In the genomic region with DNA sequence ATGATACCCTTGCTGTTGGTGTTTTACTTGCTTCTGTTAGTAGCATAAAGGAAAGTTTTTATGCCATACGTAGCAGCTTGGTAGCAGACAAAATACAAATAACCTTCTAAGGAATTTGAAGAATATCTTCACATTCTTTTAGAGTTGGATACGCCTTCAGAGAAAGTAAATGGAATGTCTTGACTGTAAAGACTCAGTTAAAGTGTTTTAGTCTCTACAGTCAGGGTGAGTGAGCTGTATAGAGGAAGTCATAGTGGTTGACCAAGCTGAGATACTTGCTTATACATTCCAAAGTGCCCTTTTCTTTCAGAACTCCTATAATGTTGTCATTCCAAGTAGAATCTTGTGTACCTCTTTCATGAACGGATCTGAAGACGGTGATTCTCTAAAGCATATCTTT, we compare ENCODE assay signal across 24 cellular contexts. TPM values are rescaled to one million over a fixed set of nuclear protein-coding genes. Genes with fewer than 3 reads are reported as not detected.
DNase-seq lines count a peak whose midpoint lies in the region; ATAC-seq and TF ChIP-seq lines count a peak whose summit lies in the region.
"Had no signal": no experiment of that assay in that cellular context is flagged by ENCODE, and none has a peak within 500 bp of the region (broad histone marks: within the 10 kb centered on the region; RNA-seq: fewer than 3 reads in every experiment).

No MANE protein-coding gene starts in this region.

- no peak overlapping the region for H3K4me2 ChIP-seq in mesenchymal stem cell (ENCODE audit: low read length, poor library complexity, severe bottlenecking)

- no peak overlapping the region for H2BK5ac ChIP-seq in mesenchymal stem cell (ENCODE audit: low read depth, low read length, poor library complexity, severe bottlenecking)

- no peak overlapping the region for H2BK12ac ChIP-seq in mesenchymal stem cell (ENCODE audit: low read length in 2 of 2)

- H3K14ac ChIP-seq in mesenchymal stem cell (ENCODE audit: low read length in 2 of 2), result no peak overlapping the region

- no peak overlapping the region for H3K9ac ChIP-seq in mesenchymal stem cell (ENCODE audit: low read length)

- H3K27me3 Mint-ChIP-seq in activated T-cell treated with anti-CD3 and anti-CD28 coated beads, Interleukin-2, amount 50 U/mL, for 72 hours (ENCODE audit: low read depth), result no peaks in the 10 kb centered on the region
- H3K27me3 Mint-ChIP-seq: activated naive CD4-positive, alpha-beta T cell treated with anti-CD3 and anti-CD28 coated beads, Interleukin-2, amount 50 U/mL, for 24 hours; B cell; stimulated activated naive CD8-positive, alpha-beta T cell treated with anti-CD3 and anti-CD28 coated beads, Interleukin-15, Interleukin-2, amounts not matched to agents 100 ng/mL and 50 ng/mL, for 24 hours had no signal

- no peak overlapping the region for H4K91ac ChIP-seq in mesenchymal stem cell (ENCODE audit: low read length)

- H3K4me3 Mint-ChIP-seq in activated T-cell treated with anti-CD3 and anti-CD28 coated beads, Interleukin-2, amount 50 U/mL, for 72 hours, result no peak overlapping the region
- H3K4me3 Mint-ChIP-seq: activated CD8-positive, alpha-beta T cell treated with anti-CD3 and anti-CD28 coated beads, Interleukin-2, amount 10 ng/mL, durations not matched to agents 7 days and 5 days; activated naive CD4-positive, alpha-beta T cell treated with anti-CD3 and anti-CD28 coated beads, Interleukin-2, amount 50 U/mL, for 24 hours; activated T-cell treated with anti-CD3 and anti-CD28 coated beads, Interleukin-2, amount 50 U/mL, for 4 hours; B cell; stimulated activated naive CD8-positive, alpha-beta T cell treated with anti-CD3 and anti-CD28 coated beads, Interleukin-15, Interleukin-2, amounts not matched to agents 100 ng/mL and 50 ng/mL, for 24 hours had no signal

- H3K27ac ChIP-seq in mesenchymal stem cell (ENCODE audit: low read length, poor library complexity, severe bottlenecking) (peak overlapping the region; percentile 78), psoas muscle (no peak overlapping the region)
- H3K27ac ChIP-seq: 22Rv1, esophagus squamous epithelium, thyroid gland had no signal

- no peak overlapping the region for H3K23ac ChIP-seq in mesenchymal stem cell (ENCODE audit: low read length in 2 of 2)

- 73% methylated on average over 3 of the region's 4 CpGs for WGBS in mesenchymal stem cell
- 93 to 95% (median 94%) methylated on average over 4 of the region's 4 CpGs for WGBS in psoas muscle, 3 donors

- no peak overlapping the region for H2BK120ac ChIP-seq in mesenchymal stem cell (ENCODE audit: low read depth, low read length)

- H3K4me3 ChIP-seq in choroid plexus epithelial cell (ENCODE audit: low read depth, low read length), result no peak overlapping the region
- no peak overlapping the region for H3K4me3 ChIP-seq in mesenchymal stem cell (ENCODE audit: insufficient read depth in 1 of 2, low read depth in 1 of 2, low read length in 2 of 2)
- H3K4me3 ChIP-seq in mucosa of descending colon, result no peak overlapping the region
- no peak overlapping the region for H3K4me3 ChIP-seq in psoas muscle
- H3K4me3 ChIP-seq: esophagus squamous epithelium, thyroid gland had no signal

- no peak overlapping the region for H3K18ac ChIP-seq in mesenchymal stem cell (ENCODE audit: low read depth in 1 of 2, low read length in 2 of 2)

- peaks cover 5% of the 10 kb centered on the region for H3K4me1 Mint-ChIP-seq in activated T-cell treated with anti-CD3 and anti-CD28 coated beads, Interleukin-2, amount 50 U/mL, for 72 hours (ENCODE audit: low read depth)

- peak overlapping the region; percentile 15 for H3K27ac Mint-ChIP-seq in activated T-cell treated with anti-CD3 and anti-CD28 coated beads, Interleukin-2, amount 50 U/mL, for 72 hours
- H3K27ac Mint-ChIP-seq: activated CD8-positive, alpha-beta T cell treated with anti-CD3 and anti-CD28 coated beads, Interleukin-2, amount 10 ng/mL, durations not matched to agents 7 days and 5 days; activated naive CD4-positive, alpha-beta T cell treated with anti-CD3 and anti-CD28 coated beads, Interleukin-2, amount 50 U/mL, for 24 hours; B cell; stimulated activated naive CD8-positive, alpha-beta T cell treated with anti-CD3 and anti-CD28 coated beads, Interleukin-15, Interleukin-2, amounts not matched to agents 100 ng/mL and 50 ng/mL, for 24 hours had no signal

- H3K4me1 ChIP-seq in mesenchymal stem cell (ENCODE audit: control insufficient read depth, insufficient read depth, low read depth, low read length), result peaks cover 4% of the 10 kb centered on the region
- no peaks in the 10 kb centered on the region for H3K4me1 ChIP-seq in mucosa of descending colon (ENCODE audit: low read depth)
- no peaks in the 10 kb centered on the region for H3K4me1 ChIP-seq in psoas muscle
- H3K4me1 ChIP-seq: esophagus squamous epithelium had no signal

- no peak for TF ChIP-seq CTCF in choroid plexus epithelial cell (conservative IDR thresholded peaks at IDR 0.05; ENCODE audit: low read depth, low read length)
- TF ChIP-seq CTCF in mucosa of descending colon (IDR thresholded peaks at IDR 0.05), result no peak
- TF ChIP-seq CTCF in psoas muscle (IDR thresholded peaks at IDR 0.05), result no peak

- no peaks in the 10 kb centered on the region for H3K9me3 ChIP-seq in mesenchymal stem cell (ENCODE audit: control insufficient read depth, low read length)
- no peaks in the 10 kb centered on the region for H3K9me3 ChIP-seq in mucosa of descending colon
- H3K9me3 ChIP-seq in psoas muscle, result no peaks in the 10 kb centered on the region
- H3K9me3 ChIP-seq: esophagus squamous epithelium, thyroid gland had no signal

- no peaks in the 10 kb centered on the region for H3K9me3 Mint-ChIP-seq in activated T-cell treated with anti-CD3 and anti-CD28 coated beads, Interleukin-2, amount 50 U/mL, for 72 hours
- H3K9me3 Mint-ChIP-seq: activated naive CD4-positive, alpha-beta T cell treated with anti-CD3 and anti-CD28 coated beads, Interleukin-2, amount 50 U/mL, for 24 hours; activated T-cell treated with anti-CD3 and anti-CD28 coated beads, Interleukin-2, amount 50 U/mL, for 4 hours; stimulated activated naive CD8-positive, alpha-beta T cell treated with anti-CD3 and anti-CD28 coated beads, Interleukin-15, Interleukin-2, amounts not matched to agents 100 ng/mL and 50 ng/mL, for 24 hours had no signal

- H3K4ac ChIP-seq in mesenchymal stem cell (ENCODE audit: low read depth in 1 of 2, low read length in 2 of 2), result no peak overlapping the region

- no peak overlapping the region for H2AFZ ChIP-seq in mesenchymal stem cell (ENCODE audit: low read depth, low read length)

- no peaks in the 10 kb centered on the region for H3K27me3 ChIP-seq in mesenchymal stem cell (ENCODE audit: control insufficient read depth in 1 of 2, insufficient read depth in 1 of 2, low read length in 2 of 2)
- H3K27me3 ChIP-seq in psoas muscle (ENCODE audit: insufficient read depth in 3 of 3, low read length in 2 of 3), result no peaks in the 10 kb centered on the region
- H3K27me3 ChIP-seq: esophagus squamous epithelium, thyroid gland had no signal

- no peak overlapping the region for H2BK15ac ChIP-seq in mesenchymal stem cell (ENCODE audit: low read depth, poor library complexity, severe bottlenecking)

- ATAC-seq in activated T-cell treated with anti-CD3 and anti-CD28 coated beads, Interleukin-2, amount 50 U/mL, for 72 hours (replicated peaks in 1 of 2), result no peak
- ATAC-seq in mucosa of descending colon (no peak), HG02763 (IDR thresholded peaks at IDR 0.05; ENCODE audit: unreplicated experiment) (no peak), psoas muscle (no peak)
- ATAC-seq: activated CD4-positive, CD25-positive, alpha-beta regulatory T cell treated with anti-CD3 and anti-CD28 coated beads, Interleukin-2, amount 50 U/mL, for 24 hours; activated CD8-positive, alpha-beta T cell treated with anti-CD3 and anti-CD28 coated beads, Interleukin-2, amount 10 ng/mL, durations not matched to agents 7 days and 5 days; activated T-cell treated with anti-CD3 and anti-CD28 coated beads, Interleukin-2, amount 50 U/mL, for 4 hours; left lobe of liver had no signal

- peaks cover 4 to 9% of the 10 kb centered on the region in 2 donors for H3K36me3 Mint-ChIP-seq in activated T-cell treated with anti-CD3 and anti-CD28 coated beads, Interleukin-2, amount 50 U/mL, for 72 hours (ENCODE audit: insufficient read depth in 2 of 2)

- H3K36me3 ChIP-seq in mesenchymal stem cell (ENCODE audit: control insufficient read depth in 1 of 2, insufficient read depth in 2 of 2, low read depth in 1 of 2, low read length in 2 of 2) (peaks cover 7 to 99% of the 10 kb centered on the region in 2 experiments), mucosa of descending colon (ENCODE audit: low read depth) (peaks cover 7% of the 10 kb centered on the region), psoas muscle (ENCODE audit: insufficient read depth in 1 of 2, low read depth in 1 of 2) (peaks cover 14 to 96% of the 10 kb centered on the region in 2 donors)

- H4K8ac ChIP-seq in mesenchymal stem cell (ENCODE audit: low read length), result no peak overlapping the region

- DNase-seq in activated T-cell treated with anti-CD3 and anti-CD28 coated beads, Interleukin-2, amount 50 U/mL, for 72 hours, result no peak
- DNase-seq in activated T-cell treated with anti-CD3 and anti-CD28 coated beads, Interleukin-2, amount 50 U/mL, for 1 hour, result no peak
- DNase-seq in choroid plexus epithelial cell (ENCODE audit: low read depth) (peak; percentile 64), mesenchymal stem cell (peak; percentile 55), head of caudate nucleus (no peak), mucosa of descending colon (no peak), psoas muscle (no peak)
- DNase-seq: activated CD8-positive, alpha-beta T cell treated with anti-CD3 and anti-CD28 coated beads, Interleukin-2, amount 10 ng/mL, durations not matched to agents 7 days and 5 days; activated T-cell treated with anti-CD3 and anti-CD28 coated beads, Interleukin-2, amount 50 U/mL, for 4 hours; DMS79 treated with DMSO at 0.1 percent for 48 hours; effector memory CD4-positive, alpha-beta T cell; esophagus squamous epithelium; glutamatergic neuron; NCI-H1694; small intestine; stimulated activated CD4-positive, alpha-beta T cell treated with anti-CD3 and anti-CD28 coated beads, Interleukin-2, amount 100 ng/mL, for 48 hours; thyroid gland had no signal

- intact Hi-C loops in head of caudate nucleus (cut with DNase I) (no loop called here), mucosa of descending colon (cut with DNase I, micrococcal nuclease) (no loop called here), psoas muscle (cut with DNase I) (no loop called here)

- H3K79me1 ChIP-seq in mesenchymal stem cell (replicated peaks; ENCODE audit: low read length, poor library complexity, severe bottlenecking), result peaks cover 15% of the 10 kb centered on the region

- no peak overlapping the region for H2AK5ac ChIP-seq in mesenchymal stem cell (ENCODE audit: low read length, severe bottlenecking)

RNA-seq across cellular contexts. Expression of a gene that starts 37.7 kb away (rescaled TPM):
- total RNA-seq in activated T-cell treated with anti-CD3 and anti-CD28 coated beads, Interleukin-2, amount 50 U/mL, for 72 hours, result 10 to 100 TPM; 22.8 to 26.9 TPM
- polyA plus RNA-seq in mesenchymal stem cell (2013, experiment 1 of 2), result 15.6 TPM
- 16.4 TPM for polyA plus RNA-seq in mesenchymal stem cell (2013, experiment 2 of 2)
- total RNA-seq in mucosa of descending colon, result 10 to 100 TPM; 25.0 to 31.7 (median 26.9) TPM
- 10 to 100 TPM; 18.1 to 20.3 (median 18.6) TPM for total RNA-seq in psoas muscle
- 10 to 100 TPM; 12.0 to 23.2 (median 19.5) TPM for polyA plus RNA-seq in psoas muscle

Comparison
In these comparisons a context has a peak if more than half of its experiments do, and no peak if none do; other contexts are left out.
1. DNase-seq: peak in choroid plexus epithelial cell (single experiment) and mesenchymal stem cell (single experiment); none in activated T-cell treated with anti-CD3 and anti-CD28 coated beads, Interleukin-2, amount 50 U/mL, for 72 hours (0 of 2), activated T-cell treated with anti-CD3 and anti-CD28 coated beads, Interleukin-2, amount 50 U/mL, for 1 hour (single experiment), head of caudate nucleus (0 of 42), mucosa of descending colon (0 of 3) and psoas muscle (0 of 2).